ENCODE assay signal across 1 cellular context in genomic region chr6:337782-338464, GRCh38.
TF ChIP-seq lines count a peak whose summit lies in the region.

No MANE protein-coding gene starts in this region.

TF ChIP-seq in K562, 482 proteins besides CTCF, POLR2A, EP300 and RAD21 (continued from another document):
- TF ChIP-seq CUX1 (CRISPR knock-in tag; IDR thresholded peaks at IDR 0.05), result no peak
- TF ChIP-seq SMARCA4 (IDR thresholded peaks at IDR 0.05), result no peak
- no peak for TF ChIP-seq ZNF77 (CRISPR knock-in tag; IDR thresholded peaks at IDR 0.05)
- no peak for TF ChIP-seq ZBTB43 (CRISPR knock-in tag; IDR thresholded peaks at IDR 0.05)
TF ChIP-seq in K562: peak in this region for 15.
